In the genomic region with DNA sequence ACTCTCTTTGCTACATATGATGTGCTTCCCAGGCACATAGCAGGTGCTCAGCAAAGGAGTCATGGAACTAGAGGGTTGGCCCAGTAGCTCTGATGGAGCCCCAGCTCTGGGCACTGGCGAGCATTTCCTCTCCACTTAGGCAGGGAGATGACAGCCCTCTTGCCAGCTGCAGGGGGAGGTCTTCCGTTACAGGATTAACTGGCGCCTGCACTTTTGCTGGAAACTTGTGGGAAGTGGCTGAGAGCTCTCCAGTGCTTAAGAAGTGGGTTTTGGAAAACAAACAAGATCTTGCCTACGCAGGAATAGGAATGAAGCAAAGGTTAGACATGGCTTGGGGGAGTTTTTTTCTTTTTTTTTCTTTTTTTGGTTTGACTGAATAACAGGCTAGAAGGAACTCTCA, we compare ENCODE assay signal across 10 cellular contexts.
DNase-seq lines count a peak whose midpoint lies in the region; ATAC-seq and TF ChIP-seq lines count a peak whose summit lies in the region.
"Had no signal": no experiment of that assay in that cellular context is flagged by ENCODE, and none has a peak within 500 bp of the region (broad histone marks: within the 10 kb centered on the region; RNA-seq: fewer than 3 reads in every experiment).

No MANE protein-coding gene starts in this region.

- H4K20me1 ChIP-seq in hepatocyte (ENCODE audit: insufficient read depth, poor library complexity, severe bottlenecking) = no peaks in the 10 kb centered on the region

- H3K27me3 Mint-ChIP-seq in activated CD4-positive, alpha-beta T cell treated with anti-CD3 and anti-CD28 coated beads, Interleukin-2, amount 10 ng/mL, durations not matched to agents 7 days and 5 days = no peaks in the 10 kb centered on the region

- H3K27ac ChIP-seq in WERI-Rb-1 (peak overlapping the region; percentile 28), hepatocyte (peak overlapping the region; percentile 13), upper lobe of right lung (peak overlapping the region; percentile 66)
- H3K27ac ChIP-seq: neutrophil had no signal

- H3K9me2 ChIP-seq in hepatocyte (replicated peaks; ENCODE audit: insufficient read depth) = no peaks in the 10 kb centered on the region

- H3K79me2 ChIP-seq in hepatocyte = peaks cover 11% of the 10 kb centered on the region

- no peak for DNase-seq in activated CD4-positive, alpha-beta T cell treated with anti-CD3 and anti-CD28 coated beads, Interleukin-2, amount 10 ng/mL, durations not matched to agents 7 days and 5 days
- no peak for DNase-seq in activated CD4-positive, alpha-beta T cell treated with anti-CD3 and anti-CD28 coated beads, Interleukin-2, amount 50 U/mL, for 4 hours
- DNase-seq in WERI-Rb-1 (peak; percentile 67), hepatocyte (ENCODE audit: low spot score) (peak; percentile 51), upper lobe of right lung (peak; percentile 78), NCI-H146 treated with DMSO at 0.1 percent for 48 hours (lab: John Stamatoyannopoulos, UW; ENCODE audit: unreplicated experiment) (no peak)
- DNase-seq: activated gamma-delta T cell treated with Interleukin-2 at 50 U/mL for 16 hours had no signal

- H3K4me3 Mint-ChIP-seq in activated CD4-positive, alpha-beta T cell treated with anti-CD3 and anti-CD28 coated beads, Interleukin-2, amount 10 ng/mL, durations not matched to agents 7 days and 5 days = no peak overlapping the region

- no peaks in the 10 kb centered on the region for H3K9me3 Mint-ChIP-seq in activated CD4-positive, alpha-beta T cell treated with anti-CD3 and anti-CD28 coated beads, Interleukin-2, amount 10 ng/mL, durations not matched to agents 7 days and 5 days

- H3K9me3 ChIP-seq in WERI-Rb-1 (ENCODE audit: severe bottlenecking) = no peaks in the 10 kb centered on the region
- no peaks in the 10 kb centered on the region for H3K9me3 ChIP-seq in hepatocyte (ENCODE audit: low read depth)
- no peaks in the 10 kb centered on the region for H3K9me3 ChIP-seq in upper lobe of right lung
- H3K9me3 ChIP-seq: neutrophil had no signal

- WGBS in hepatocyte (ENCODE audit: low lambda C conversion rate, missing lambda C conversion rate) = 48% methylated on average over 4 of the region's 4 CpGs

- H3K4me1 Mint-ChIP-seq in activated CD4-positive, alpha-beta T cell treated with anti-CD3 and anti-CD28 coated beads, Interleukin-2, amount 10 ng/mL, durations not matched to agents 7 days and 5 days = peaks cover 41% of the 10 kb centered on the region

- POLR2A ChIA-PET in activated CD4-positive, alpha-beta T cell treated with anti-CD3 and anti-CD28 coated beads, Interleukin-2, amount 10 ng/mL, durations not matched to agents 7 days and 5 days (lab: Charles Lee) = no interaction called here

- H3K4me3 ChIP-seq in WERI-Rb-1 (ENCODE audit: low read depth, low read length) (no peak overlapping the region), hepatocyte (no peak overlapping the region), upper lobe of right lung (no peak overlapping the region)

- peak; percentile 84 for ATAC-seq in upper lobe of right lung
- no peak for ATAC-seq in HG03565 (IDR thresholded peaks at IDR 0.05; ENCODE audit: unreplicated experiment)
- no peak for ATAC-seq in HG02642 (IDR thresholded peaks at IDR 0.05; ENCODE audit: poor library complexity, unreplicated experiment)

- no peak overlapping the region for H2AFZ ChIP-seq in hepatocyte

- no peaks in the 10 kb centered on the region for H3K36me3 ChIP-seq in WERI-Rb-1
- H3K36me3 ChIP-seq in hepatocyte (replicated peaks; ENCODE audit: insufficient read depth, low read depth) = no peaks in the 10 kb centered on the region
- peaks cover 7% of the 10 kb centered on the region for H3K36me3 ChIP-seq in upper lobe of right lung
- H3K36me3 ChIP-seq: neutrophil had no signal

- H3K4me1 ChIP-seq in hepatocyte (ENCODE audit: insufficient read depth) (peaks cover 16% of the 10 kb centered on the region), upper lobe of right lung (peaks cover 35% of the 10 kb centered on the region)

- H3K27me3 ChIP-seq in WERI-Rb-1 (ENCODE audit: insufficient read depth, low read depth, severe bottlenecking) = no peaks in the 10 kb centered on the region
- H3K27me3 ChIP-seq in hepatocyte = no peaks in the 10 kb centered on the region
- H3K27me3 ChIP-seq in upper lobe of right lung = no peaks in the 10 kb centered on the region
- H3K27me3 ChIP-seq: neutrophil had no signal

- intact Hi-C loops in upper lobe of right lung (cut with DNase I) = no loop called here

- H3K36me3 Mint-ChIP-seq in activated CD4-positive, alpha-beta T cell treated with anti-CD3 and anti-CD28 coated beads, Interleukin-2, amount 10 ng/mL, durations not matched to agents 7 days and 5 days (ENCODE audit: low read depth) = peaks cover 6% of the 10 kb centered on the region

- H3K4me2 ChIP-seq in hepatocyte = no peak overlapping the region

- TF ChIP-seq CTCF in WERI-Rb-1 (IDR thresholded peaks at IDR 0.05; ENCODE audit: low read depth, low read length) (no peak), hepatocyte (IDR thresholded peaks at IDR 0.05; ENCODE audit: poor library complexity) (no peak), upper lobe of right lung (IDR thresholded peaks at IDR 0.05) (no peak)

- CTCF ChIA-PET in activated CD4-positive, alpha-beta T cell treated with anti-CD3 and anti-CD28 coated beads, Interleukin-2, amount 10 ng/mL, durations not matched to agents 7 days and 5 days (lab: Charles Lee) = interaction anchor here (0.7 to 8.3 kb wide), 4 partner anchors 12 to 78 kb away, joined by 3 to 53 read pairs (median 4); no protein-coding TSS in a partner anchor

- peak overlapping the region; percentile 10 for H3K27ac Mint-ChIP-seq in activated CD4-positive, alpha-beta T cell treated with anti-CD3 and anti-CD28 coated beads, Interleukin-2, amount 10 ng/mL, durations not matched to agents 7 days and 5 days

Comparison
In these comparisons a context has a peak if more than half of its experiments do, and no peak if none do; other contexts are left out.
1. DNase-seq: peak in WERI-Rb-1 (single experiment), hepatocyte (single experiment) and upper lobe of right lung (single experiment); none in activated CD4-positive, alpha-beta T cell treated with anti-CD3 and anti-CD28 coated beads, Interleukin-2, amount 10 ng/mL, durations not matched to agents 7 days and 5 days (single experiment), activated CD4-positive, alpha-beta T cell treated with anti-CD3 and anti-CD28 coated beads, Interleukin-2, amount 50 U/mL, for 4 hours (0 of 2) and NCI-H146 treated with DMSO at 0.1 percent for 48 hours (single experiment).
2. H3K27ac ChIP-seq: peak in every context shown above with its lines; median percentile 66 in upper lobe of right lung; 28 in WERI-Rb-1; 13 in hepatocyte.